ENCODE assay signal across 22 cellular contexts in genomic region chr22:49956914-49957825, GRCh38. TPM values are rescaled to one million over a fixed set of nuclear protein-coding genes. Genes with fewer than 3 reads are reported as not detected.
DNase-seq lines count a peak whose midpoint lies in the region; ATAC-seq, FAIRE-seq and TF ChIP-seq lines count a peak whose summit lies in the region.
"Had no signal": no experiment of that assay in that cellular context is flagged by ENCODE, and none has a peak within 500 bp of the region (broad histone marks: within the 10 kb centered on the region; RNA-seq: fewer than 3 reads in every experiment).

No MANE protein-coding gene starts in this region.

- CTCF ChIA-PET in CD4-positive, alpha-beta T cell (lab: Charles Lee), result no interaction called here
- CTCF ChIA-PET in HepG2 (lab: Yijun Ruan, JAX; ENCODE audit: low intra/inter-chr PET ratio, low total read pairs) (no interaction called here), HEK293T (lab: Yijun Ruan, JAX) (no interaction called here)

- peaks cover 11% of the 10 kb centered on the region for H3K36me3 Mint-ChIP-seq in CD4-positive, alpha-beta T cell (ENCODE audit: low read depth)
- H3K36me3 Mint-ChIP-seq in progenitor cell of endocrine pancreas (ENCODE audit: insufficient read depth) (no peaks in the 10 kb centered on the region), glutamatergic neuron (ENCODE audit: unreplicated experiment) (no peaks in the 10 kb centered on the region)

- BruUV-seq in HepG2 (replicated peaks; lab: Mats Ljungman, UMichigan), result no TSS peak

- no peaks in the 10 kb centered on the region for H3K27me3 ChIP-seq in CD4-positive, alpha-beta T cell (ENCODE audit: control insufficient read depth, insufficient read depth, low read length)
- H3K27me3 ChIP-seq in SJCRH30 (no peaks in the 10 kb centered on the region), HepG2 (ENCODE audit: control insufficient read depth in 1 of 2, insufficient read depth in 2 of 2, low read length in 2 of 2) (no peaks in the 10 kb centered on the region; a peak in 1 of 5 replicates), uterus (no peaks in the 10 kb centered on the region)
- H3K27me3 ChIP-seq: ascending aorta, heart right ventricle had no signal

- peaks cover 8% of the 10 kb centered on the region; the same call in 1 of the 2 replicates for H4K20me1 ChIP-seq in HepG2 (ENCODE audit: insufficient read depth, low read length)

- no peaks in the 10 kb centered on the region for H3K27me3 Mint-ChIP-seq in CD4-positive, alpha-beta T cell
- no peaks in the 10 kb centered on the region for H3K27me3 Mint-ChIP-seq in progenitor cell of endocrine pancreas
- peaks cover 4% of the 10 kb centered on the region for H3K27me3 Mint-ChIP-seq in glutamatergic neuron (ENCODE audit: unreplicated experiment)
- H3K27me3 Mint-ChIP-seq: activated T-helper 17 cell treated with anti-CD3 and anti-CD28 coated beads, Interleukin-2, amount 50 U/mL, for 72 hours had no signal

- peak overlapping the region; percentile 65 for H3K4me3 Mint-ChIP-seq in CD4-positive, alpha-beta T cell
- H3K4me3 Mint-ChIP-seq in progenitor cell of endocrine pancreas (ENCODE audit: low read depth), result no peak overlapping the region
- H3K4me3 Mint-ChIP-seq in glutamatergic neuron (ENCODE audit: unreplicated experiment), result no peak overlapping the region

- H3K36me3 ChIP-seq in SJCRH30 (peaks cover 4% of the 10 kb centered on the region; the same call in 1 of the 2 replicates), HepG2 (replicated peaks in 1 of 2; ENCODE audit: control insufficient read depth in 1 of 2, insufficient read depth in 2 of 2, low read length in 2 of 2) (peaks cover 0 to 5% of the 10 kb centered on the region in 2 experiments; a peak in 2 of 5 replicates), uterus (no peaks in the 10 kb centered on the region)
- H3K36me3 ChIP-seq: ascending aorta had no signal

- H3K4me2 ChIP-seq in HepG2 (ENCODE audit: low read depth, low read length), result no peak overlapping the region

- H3K9me3 Mint-ChIP-seq in CD4-positive, alpha-beta T cell, result no peaks in the 10 kb centered on the region
- no peaks in the 10 kb centered on the region for H3K9me3 Mint-ChIP-seq in progenitor cell of endocrine pancreas (ENCODE audit: low read depth)
- H3K9me3 Mint-ChIP-seq in glutamatergic neuron (ENCODE audit: unreplicated experiment), result peaks cover 5% of the 10 kb centered on the region
- H3K9me3 Mint-ChIP-seq: activated T-helper 17 cell treated with anti-CD3 and anti-CD28 coated beads, Interleukin-2, amount 50 U/mL, for 72 hours had no signal

- H2AFZ ChIP-seq in HepG2 (ENCODE audit: low read length), result no peak overlapping the region

- H3K27ac Mint-ChIP-seq in CD4-positive, alpha-beta T cell, result no peak overlapping the region
- peak overlapping the region; percentile 4 for H3K27ac Mint-ChIP-seq in progenitor cell of endocrine pancreas
- H3K27ac Mint-ChIP-seq in glutamatergic neuron (ENCODE audit: unreplicated experiment), result no peak overlapping the region
- H3K27ac Mint-ChIP-seq: activated T-helper 17 cell treated with anti-CD3 and anti-CD28 coated beads, Interleukin-2, amount 50 U/mL, for 72 hours had no signal

- intact Hi-C loops in CD4-positive, alpha-beta T cell (cut with DNase I, micrococcal nuclease), result no loop called here
- intact Hi-C loops in HepG2 (cut with micrococcal nuclease; ENCODE audit: unreplicated experiment) (no loop called here), uterus (cut with DNase I; ENCODE audit: low total_unique reads) (no loop called here)

- in situ Hi-C loops in HepG2 (cut with HindIII; ENCODE audit: extremely low pct_ligation_motif_present, low pct_unique_long_range_greater_than_20kb), result no loop called here

- TF ChIP-seq RAD21 in HepG2 (CRISPR knock-in tag; IDR thresholded peaks at IDR 0.05), result no peak

- H3K27ac ChIP-seq in CD4-positive, alpha-beta T cell (ENCODE audit: low read depth, low read length), result no peak overlapping the region
- H3K27ac ChIP-seq in SJCRH30, result peak overlapping the region; percentile 65
- no peak overlapping the region for H3K27ac ChIP-seq in HepG2 (ENCODE audit: extremely low read length, insufficient read depth, low read length)
- no peak overlapping the region for H3K27ac ChIP-seq in uterus
- H3K27ac ChIP-seq: ascending aorta had no signal

- 94% methylated on average over 15 of the region's 20 CpGs for WGBS in HepG2 (ENCODE audit: low lambda C conversion rate)

- no peak overlapping the region for H3K9ac ChIP-seq in HepG2 (ENCODE audit: insufficient read depth, low read depth, low read length)

- no peak for ATAC-seq in CD4-positive, alpha-beta T cell (ENCODE audit: poor library complexity)
- ATAC-seq in HepG2, result no peak
- ATAC-seq: activated T-helper 17 cell treated with anti-CD3 and anti-CD28 coated beads, Interleukin-2, amount 50 U/mL, for 72 hours; heart right ventricle had no signal

- peak in 1 of 10 experiments; percentile 8 for DNase-seq in CD4-positive, alpha-beta T cell
- DNase-seq in SJCRH30, result no peak
- DNase-seq in HepG2 (ENCODE audit: low spot score), result no peak
- no peak for DNase-seq in progenitor cell of endocrine pancreas (ENCODE audit: low spot score, unreplicated experiment)
- no peak for DNase-seq in HEK293T (ENCODE audit: extremely low spot score)
- no peak for DNase-seq in uterus
- DNase-seq in ureter (ENCODE audit: low spot score), result no peak
- DNase-seq in glutamatergic neuron, result no peak
- DNase-seq: activated CD8-positive, alpha-beta memory T cell treated with anti-CD3 and anti-CD28 coated beads for 24 hours; EL; KG1; midbrain; NCI-H1092 treated with DMSO at 0.1 percent for 48 hours; NCI-H2081 treated with DMSO at 0.1 percent for 48 hours; NCI-H524; occipital lobe had no signal

- no peaks in the 10 kb centered on the region for H3K4me1 Mint-ChIP-seq in CD4-positive, alpha-beta T cell (ENCODE audit: low read depth)
- H3K4me1 Mint-ChIP-seq in progenitor cell of endocrine pancreas (ENCODE audit: low read depth) (peaks cover 1% of the 10 kb centered on the region), glutamatergic neuron (ENCODE audit: low read depth, unreplicated experiment) (peaks cover 4% of the 10 kb centered on the region)
- H3K4me1 Mint-ChIP-seq: activated T-helper 17 cell treated with anti-CD3 and anti-CD28 coated beads, Interleukin-2, amount 50 U/mL, for 72 hours had no signal

- POLR2A ChIA-PET in CD4-positive, alpha-beta T cell (lab: Charles Lee), result no interaction called here
- POLR2A ChIA-PET in HepG2 (lab: Yijun Ruan, JAX), result interaction anchor here (12.9 to 18.6 kb wide), 3 partner anchors 6 to 22 kb away, joined by 283 to 722 read pairs (median 722); partner anchors contain the start of gene PIM3
- POLR2A ChIA-PET in HEK293T (lab: Yijun Ruan, JAX), result no interaction called here

- TF ChIP-seq POLR2A in HepG2 (IDR thresholded peaks at IDR 0.05; ENCODE audit: insufficient read depth in 1 of 2, low read depth in 2 of 2, low read length in 2 of 2) (no peak), uterus (IDR thresholded peaks at IDR 0.05) (no peak)

- H3K4me3 ChIP-seq in SJCRH30, result no peak overlapping the region
- H3K4me3 ChIP-seq in HepG2 (replicated peaks in 1 of 3; ENCODE audit: insufficient read depth in 1 of 3, low read depth in 2 of 3, low read length in 3 of 3), result no peak overlapping the region
- H3K4me3 ChIP-seq in uterus, result no peak overlapping the region
- H3K4me3 ChIP-seq: ascending aorta, heart right ventricle had no signal

- H3K9me3 ChIP-seq in CD4-positive, alpha-beta T cell (ENCODE audit: control insufficient read depth, low read length), result no peaks in the 10 kb centered on the region
- H3K9me3 ChIP-seq in SJCRH30 (replicated peaks), result no peaks in the 10 kb centered on the region
- no peaks in the 10 kb centered on the region for H3K9me3 ChIP-seq in HepG2 (ENCODE audit: low read length)
- H3K9me3 ChIP-seq in uterus, result no peaks in the 10 kb centered on the region
- H3K9me3 ChIP-seq: ascending aorta, heart right ventricle had no signal

- TF ChIP-seq CTCF in CD4-positive, alpha-beta T cell (IDR thresholded peaks at IDR 0.05), result no peak
- TF ChIP-seq CTCF in HepG2 (CRISPR knock-in tag; IDR thresholded peaks at IDR 0.05), result no peak
- TF ChIP-seq CTCF in progenitor cell of endocrine pancreas (IDR thresholded peaks at IDR 0.05; ENCODE audit: unreplicated experiment), result no peak
- TF ChIP-seq CTCF in uterus (IDR thresholded peaks at IDR 0.05), result no peak
- no peak for TF ChIP-seq CTCF in glutamatergic neuron (IDR thresholded peaks at IDR 0.05; ENCODE audit: partially characterized antibody, unreplicated experiment)

- H3K79me2 ChIP-seq in HepG2 (ENCODE audit: insufficient read depth, low read length), result peaks cover 17% of the 10 kb centered on the region

- FAIRE-seq in HepG2 (lab: Jason Lieb, UNC), result no peak
- FAIRE-seq: islet of Langerhans had no signal

- H3K4me1 ChIP-seq in SJCRH30 (peaks cover 59% of the 10 kb centered on the region), HepG2 (ENCODE audit: insufficient read depth, low read length) (peaks cover 78% of the 10 kb centered on the region), uterus (peaks cover 0 to 3% of the 10 kb centered on the region in 2 donors)

- no peak for TF ChIP-seq EP300 in HepG2 (IDR thresholded peaks at IDR 0.05; ENCODE audit: low read depth in 2 of 2, low read length in 2 of 2)
- no peak for TF ChIP-seq EP300 in HepG2 (CRISPR knock-in tag; IDR thresholded peaks at IDR 0.05; ENCODE audit: borderline replicate concordance)

RNA-seq across cellular contexts. Expression of gene PIM3, which starts 3.4 kb away (rescaled TPM):
- 100 to 1,000 TPM; 224 to 230 TPM for total RNA-seq in CD4-positive, alpha-beta T cell
- total RNA-seq in SJCRH30 (2014; rRNA removed; shearing (Covaris generic)), result 51.2 and 53.6 TPM in 2 replicates
- total RNA-seq in HepG2 (2016; rRNA removed; fragmentation: Illumina TruSeq; extraction: Trizol) (18.2 and 31.2 TPM in 2 replicates), progenitor cell of endocrine pancreas (17.4 and 19.0 TPM in 2 replicates), uterus (100 to 1,000 TPM in 1 of 4 donors, 10 to 100 TPM in 3; 31.7 to 106 (median 53.6) TPM), ureter (75.0 TPM), glutamatergic neuron (ENCODE audit: unreplicated experiment) (32.3 TPM)
- 12.4 and 12.6 TPM in 2 replicates for total RNA-seq in HepG2 (2016; cell fraction: cytosol; rRNA removed; fragmentation: Illumina TruSeq; extraction: Trizol; ENCODE audit: low read depth)
- 17.3 and 32.7 TPM in 2 replicates for total RNA-seq in HepG2 (2016; cell fraction: insoluble cytoplasmic fraction; rRNA removed; fragmentation: Illumina TruSeq; extraction: Trizol)
- total RNA-seq in HepG2 (2016; cell fraction: membrane; rRNA removed; fragmentation: Illumina TruSeq; extraction: Trizol), result 27.1 and 31.2 TPM in 2 replicates
- total RNA-seq in HepG2 (2016; cell fraction: nucleus; rRNA removed; fragmentation: Illumina TruSeq; extraction: Trizol), result 24.6 and 30.5 TPM in 2 replicates
- 21.6 and 24.1 TPM in 2 replicates for polyA plus RNA-seq in HepG2 (2011; rRNA removed)
- 21.4 and 47.8 TPM in 2 replicates for polyA plus RNA-seq in HepG2 (2011; cell fraction: cytosol; rRNA removed)
- 121 and 136 TPM in 2 replicates for polyA plus RNA-seq in HepG2 (2011; cell fraction: nucleus; rRNA removed)
- polyA plus RNA-seq in HepG2 (2012), result 22.6 and 36.4 TPM in 2 replicates
- polyA plus RNA-seq in HepG2 (2016; cell fraction: cytosol; fragmentation: Illumina TruSeq; extraction: Trizol; ENCODE audit: low read depth), result 7.3 and 9.3 TPM in 2 replicates
- polyA plus RNA-seq in HepG2 (2016; cell fraction: insoluble cytoplasmic fraction; fragmentation: Illumina TruSeq; extraction: Trizol; ENCODE audit: low read depth), result 21.4 and 25.4 TPM in 2 replicates
- 17.2 and 17.8 TPM in 2 replicates for polyA plus RNA-seq in HepG2 (2016; cell fraction: membrane; fragmentation: Illumina TruSeq; extraction: Trizol; ENCODE audit: low read depth)
- 62.7 and 63.0 TPM in 2 replicates for polyA plus RNA-seq in HepG2 (2016; cell fraction: nucleus; fragmentation: Illumina TruSeq; extraction: Trizol; ENCODE audit: insufficient read depth, low read depth)
- 8.8 and 50.3 TPM in 2 replicates for polyA minus RNA-seq in HepG2 (2011; rRNA and poly(A)+ RNA removed; ENCODE audit: low replicate concordance)
- 23.0 and 37.5 TPM in 2 replicates for polyA minus RNA-seq in HepG2 (2011; cell fraction: cytosol; rRNA and poly(A)+ RNA removed)
- polyA minus RNA-seq in HepG2 (2011; cell fraction: nucleus; rRNA and poly(A)+ RNA removed), result 17.0 and 22.8 TPM in 2 replicates

RNA-seq across cellular contexts. Expression of gene CRELD2, which starts 38.7 kb away (rescaled TPM):
- total RNA-seq in CD4-positive, alpha-beta T cell, result 10 to 100 TPM; 21.2 to 23.3 TPM
- 37.6 and 39.7 TPM in 2 replicates for total RNA-seq in SJCRH30 (2014; rRNA removed; shearing (Covaris generic))
- total RNA-seq in HepG2 (2016; rRNA removed; fragmentation: Illumina TruSeq; extraction: Trizol) (19.6 and 44.7 TPM in 2 replicates), progenitor cell of endocrine pancreas (42.2 and 42.4 TPM in 2 replicates), uterus (10 to 100 TPM in 2 of 4 donors, 1 to 10 TPM in 2; 3.6 to 37.0 (median 14.6) TPM), ureter (42.8 TPM), glutamatergic neuron (ENCODE audit: unreplicated experiment) (24.9 TPM)
- total RNA-seq in HepG2 (2016; cell fraction: cytosol; rRNA removed; fragmentation: Illumina TruSeq; extraction: Trizol; ENCODE audit: low read depth), result 22.4 and 24.2 TPM in 2 replicates
- 18.8 and 46.8 TPM in 2 replicates for total RNA-seq in HepG2 (2016; cell fraction: insoluble cytoplasmic fraction; rRNA removed; fragmentation: Illumina TruSeq; extraction: Trizol)
- 27.6 and 29.9 TPM in 2 replicates for total RNA-seq in HepG2 (2016; cell fraction: membrane; rRNA removed; fragmentation: Illumina TruSeq; extraction: Trizol)
- 35.5 and 40.6 TPM in 2 replicates for total RNA-seq in HepG2 (2016; cell fraction: nucleus; rRNA removed; fragmentation: Illumina TruSeq; extraction: Trizol)
- polyA plus RNA-seq in HepG2 (2011; rRNA removed), result 17.2 and 20.2 TPM in 2 replicates
- polyA plus RNA-seq in HepG2 (2011; cell fraction: cytosol; rRNA removed), result 16.7 and 25.6 TPM in 2 replicates
- 44.2 and 48.8 TPM in 2 replicates for polyA plus RNA-seq in HepG2 (2011; cell fraction: nucleus; rRNA removed)
- 9.4 and 10.2 TPM in 2 replicates for polyA plus RNA-seq in HepG2 (2012)
- polyA plus RNA-seq in HepG2 (2016; cell fraction: cytosol; fragmentation: Illumina TruSeq; extraction: Trizol; ENCODE audit: low read depth), result 25.8 and 29.9 TPM in 2 replicates
- polyA plus RNA-seq in HepG2 (2016; cell fraction: insoluble cytoplasmic fraction; fragmentation: Illumina TruSeq; extraction: Trizol; ENCODE audit: low read depth), result 22.7 and 25.1 TPM in 2 replicates
- polyA plus RNA-seq in HepG2 (2016; cell fraction: membrane; fragmentation: Illumina TruSeq; extraction: Trizol; ENCODE audit: low read depth), result 26.9 and 27.0 TPM in 2 replicates
- 89.1 and 100 TPM in 2 replicates for polyA plus RNA-seq in HepG2 (2016; cell fraction: nucleus; fragmentation: Illumina TruSeq; extraction: Trizol; ENCODE audit: insufficient read depth, low read depth)
- polyA minus RNA-seq in HepG2 (2011; rRNA and poly(A)+ RNA removed; ENCODE audit: low replicate concordance), result 6.9 and 14.7 TPM in 2 replicates
- 4.4 and 5.2 TPM in 2 replicates for polyA minus RNA-seq in HepG2 (2011; cell fraction: cytosol; rRNA and poly(A)+ RNA removed)
- polyA minus RNA-seq in HepG2 (2011; cell fraction: nucleus; rRNA and poly(A)+ RNA removed), result 4.5 and 4.7 TPM in 2 replicates

RNA-seq across cellular contexts. Expression of gene ALG12, which starts 38.9 kb away (rescaled TPM):
- total RNA-seq in CD4-positive, alpha-beta T cell, result 10 to 100 TPM; 13.5 to 14.6 TPM
- 24.2 and 24.3 TPM in 2 replicates for total RNA-seq in SJCRH30 (2014; rRNA removed; shearing (Covaris generic))
- total RNA-seq in HepG2 (2016; rRNA removed; fragmentation: Illumina TruSeq; extraction: Trizol) (6.6 and 15.8 TPM in 2 replicates), progenitor cell of endocrine pancreas (22.0 and 25.7 TPM in 2 replicates), uterus (10 to 100 TPM; 11.8 to 22.5 (median 18.3) TPM), ureter (20.5 TPM), glutamatergic neuron (ENCODE audit: unreplicated experiment) (14.7 TPM)
- total RNA-seq in HepG2 (2016; cell fraction: cytosol; rRNA removed; fragmentation: Illumina TruSeq; extraction: Trizol; ENCODE audit: low read depth), result 1.5 and 3.0 TPM in 2 replicates
- total RNA-seq in HepG2 (2016; cell fraction: insoluble cytoplasmic fraction; rRNA removed; fragmentation: Illumina TruSeq; extraction: Trizol), result 6.8 and 15.6 TPM in 2 replicates
- 6.4 and 10.5 TPM in 2 replicates for total RNA-seq in HepG2 (2016; cell fraction: membrane; rRNA removed; fragmentation: Illumina TruSeq; extraction: Trizol)
- total RNA-seq in HepG2 (2016; cell fraction: nucleus; rRNA removed; fragmentation: Illumina TruSeq; extraction: Trizol), result 10.6 and 14.2 TPM in 2 replicates
- polyA plus RNA-seq in HepG2 (2011; rRNA removed), result 7.8 and 9.5 TPM in 2 replicates
- 5.9 and 6.1 TPM in 2 replicates for polyA plus RNA-seq in HepG2 (2011; cell fraction: cytosol; rRNA removed)
- 25.1 and 26.7 TPM in 2 replicates for polyA plus RNA-seq in HepG2 (2011; cell fraction: nucleus; rRNA removed)
- polyA plus RNA-seq in HepG2 (2012), result 9.4 and 10.0 TPM in 2 replicates
- 2.9 and 3.3 TPM in 2 replicates for polyA plus RNA-seq in HepG2 (2016; cell fraction: cytosol; fragmentation: Illumina TruSeq; extraction: Trizol; ENCODE audit: low read depth)
- 6.1 and 6.8 TPM in 2 replicates for polyA plus RNA-seq in HepG2 (2016; cell fraction: insoluble cytoplasmic fraction; fragmentation: Illumina TruSeq; extraction: Trizol; ENCODE audit: low read depth)
- 5.6 and 6.9 TPM in 2 replicates for polyA plus RNA-seq in HepG2 (2016; cell fraction: membrane; fragmentation: Illumina TruSeq; extraction: Trizol; ENCODE audit: low read depth)
- 26.3 and 30.4 TPM in 2 replicates for polyA plus RNA-seq in HepG2 (2016; cell fraction: nucleus; fragmentation: Illumina TruSeq; extraction: Trizol; ENCODE audit: insufficient read depth, low read depth)
- 5.8 and 12.8 TPM in 2 replicates for polyA minus RNA-seq in HepG2 (2011; rRNA and poly(A)+ RNA removed; ENCODE audit: low replicate concordance)
- polyA minus RNA-seq in HepG2 (2011; cell fraction: cytosol; rRNA and poly(A)+ RNA removed), result 5.7 and 7.1 TPM in 2 replicates
- polyA minus RNA-seq in HepG2 (2011; cell fraction: nucleus; rRNA and poly(A)+ RNA removed), result 3.4 and 4.5 TPM in 2 replicates

RNA-seq across cellular contexts. Expression of gene IL17REL, which starts 55.4 kb away (rescaled TPM):
- total RNA-seq in CD4-positive, alpha-beta T cell, result not detected
- total RNA-seq in SJCRH30 (2014; rRNA removed; shearing (Covaris generic)), result not detected in 2 replicates
- total RNA-seq in HepG2 (2016; rRNA removed; fragmentation: Illumina TruSeq; extraction: Trizol), result not detected in 2 replicates
- not detected in 2 replicates for total RNA-seq in HepG2 (2016; cell fraction: cytosol; rRNA removed; fragmentation: Illumina TruSeq; extraction: Trizol; ENCODE audit: low read depth)
- not detected in 2 replicates for total RNA-seq in HepG2 (2016; cell fraction: insoluble cytoplasmic fraction; rRNA removed; fragmentation: Illumina TruSeq; extraction: Trizol)
- not detected in 2 replicates for total RNA-seq in HepG2 (2016; cell fraction: membrane; rRNA removed; fragmentation: Illumina TruSeq; extraction: Trizol)
- total RNA-seq in HepG2 (2016; cell fraction: nucleus; rRNA removed; fragmentation: Illumina TruSeq; extraction: Trizol), result not detected in 2 replicates
- not detected in 2 replicates for polyA plus RNA-seq in HepG2 (2011; rRNA removed)
- polyA plus RNA-seq in HepG2 (2011; cell fraction: cytosol; rRNA removed), result not detected in 2 replicates
- polyA plus RNA-seq in HepG2 (2011; cell fraction: nucleus; rRNA removed), result not detected in 2 replicates
- polyA plus RNA-seq in HepG2 (2012), result not detected in 2 replicates
- not detected in 2 replicates for polyA plus RNA-seq in HepG2 (2016; cell fraction: cytosol; fragmentation: Illumina TruSeq; extraction: Trizol; ENCODE audit: low read depth)
- not detected in 2 replicates for polyA plus RNA-seq in HepG2 (2016; cell fraction: insoluble cytoplasmic fraction; fragmentation: Illumina TruSeq; extraction: Trizol; ENCODE audit: low read depth)
- polyA plus RNA-seq in HepG2 (2016; cell fraction: membrane; fragmentation: Illumina TruSeq; extraction: Trizol; ENCODE audit: low read depth), result not detected in 2 replicates
- not detected in 2 replicates for polyA plus RNA-seq in HepG2 (2016; cell fraction: nucleus; fragmentation: Illumina TruSeq; extraction: Trizol; ENCODE audit: insufficient read depth, low read depth)
- 0.07 TPM in 1 of 2 replicates, not detected in the other for polyA minus RNA-seq in HepG2 (2011; rRNA and poly(A)+ RNA removed; ENCODE audit: low replicate concordance)
- polyA minus RNA-seq in HepG2 (2011; cell fraction: cytosol; rRNA and poly(A)+ RNA removed), result not detected in 2 replicates
- not detected in 2 replicates for polyA minus RNA-seq in HepG2 (2011; cell fraction: nucleus; rRNA and poly(A)+ RNA removed)
- total RNA-seq in progenitor cell of endocrine pancreas, result 0.10 TPM in 1 of 2 replicates, not detected in the other
- under 1 TPM in 2 of 4 donors, not detected in 2; 0.12 to 0.26 TPM for total RNA-seq in uterus
- not detected for total RNA-seq in ureter
- not detected for total RNA-seq in glutamatergic neuron (ENCODE audit: unreplicated experiment)
- total RNA-seq: ascending aorta; H4; occipital lobe; T-helper 1 cell treated with Interleukin-12 subunit alpha and Interleukin-12 subunit beta and Interleukin-4 antibody, amounts not matched to agents 30 ng/mL and 1 ng/mL, for 36 hours had no signal
- polyA plus RNA-seq: heart right ventricle had no signal
